In the genomic region with DNA sequence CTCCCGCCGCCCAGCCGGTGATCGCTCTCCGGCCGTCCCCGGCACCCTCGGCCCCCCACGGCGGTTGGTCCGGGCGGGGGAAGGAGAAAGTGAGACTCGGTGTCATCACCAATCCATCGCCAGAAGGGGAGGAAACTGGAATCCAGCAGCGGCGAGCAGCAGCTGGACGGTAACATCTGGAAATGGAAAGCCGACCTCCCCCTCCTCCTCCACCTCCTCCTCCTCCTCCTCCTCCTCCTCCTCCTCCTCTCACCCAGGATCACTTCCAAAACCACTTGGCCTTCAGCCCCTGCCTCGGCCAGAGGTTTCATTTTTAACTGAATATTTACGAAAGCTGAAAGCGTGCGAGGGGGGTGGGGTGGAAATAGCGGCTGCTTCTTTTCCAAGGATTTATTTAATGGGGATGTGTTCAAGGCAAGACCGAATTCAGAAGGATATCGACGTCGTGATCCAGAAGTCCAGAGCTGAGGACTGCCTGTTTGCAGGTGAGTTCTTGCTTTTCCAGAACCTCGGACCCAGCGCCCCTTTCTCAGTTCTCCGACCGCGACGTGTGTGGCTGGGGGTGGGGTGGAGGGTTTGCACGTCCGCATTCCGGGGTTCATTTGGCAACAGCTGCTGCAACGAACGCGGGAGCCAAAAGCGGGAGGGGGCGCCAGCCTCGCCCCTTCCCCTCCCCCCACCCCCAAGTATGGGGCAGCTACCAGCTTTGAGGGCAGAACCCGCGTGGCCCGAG, we compare ENCODE assay signal across 10 cellular contexts. TPM values are rescaled to one million over a fixed set of nuclear protein-coding genes. Genes with fewer than 3 reads are reported as not detected.
DNase-seq lines count a peak whose midpoint lies in the region; ATAC-seq and TF ChIP-seq lines count a peak whose summit lies in the region.
"Not testable (repeated sequence)": the region's sequence is repeated elsewhere in the genome, so short reads cannot be mapped to it uniquely, and the experiment has no call there.
"Had no signal": no experiment of that assay in that cellular context is flagged by ENCODE, and none has a peak within 500 bp of the region (broad histone marks: within the 10 kb centered on the region; RNA-seq: fewer than 3 reads in every experiment).

No MANE protein-coding gene starts in this region.

- DNase-seq in CD4-positive, alpha-beta memory T cell: peak; percentile 28 to 52 (median 31)
- not testable (repeated sequence) for DNase-seq in Karpas-422; esophagus muscularis mucosa (ENCODE audit: extremely low spot score); trophoblast cell
- peak; percentile 34 for DNase-seq in activated B cell treated with CpG ODN at 0.5 μM for 24 hours
- DNase-seq in activated naive CD8-positive, alpha-beta T cell treated with anti-CD3 and anti-CD28 coated beads for 36 hours: peak; percentile 20
- DNase-seq in left lung: peak; percentile 52 to 57
- DNase-seq in substantia nigra (lab: John Stamatoyannopoulos, UW): peak in 6 of 49 donors; percentile 1 to 36 (median 7)

- CTCF ChIA-PET in CD4-positive, alpha-beta memory T cell (lab: Charles Lee; ENCODE audit: partially characterized antibody); activated B cell treated with CpG ODN at 0.5 μM for 24 hours (lab: Charles Lee): not testable (repeated sequence)

- not testable (repeated sequence) for H3K18ac ChIP-seq in trophoblast cell (ENCODE audit: low read length)

- H3K9me2 ChIP-seq in Karpas-422 (replicated peaks; ENCODE audit: insufficient read depth, low read length): not testable (repeated sequence)

- 0% methylated on average over 4 of the region's 45 CpGs for WGBS in esophagus muscularis mucosa
- WGBS in trophoblast cell (ENCODE audit: extremely low coverage, insufficient coverage, insufficient read length): no CpG with 5 or more reads among the region's 45 CpGs

- peak overlapping the region; percentile 76 for H2BK120ac ChIP-seq in trophoblast cell (ENCODE audit: insufficient read depth, low read length, poor library complexity)

- H3K4me3 ChIP-seq in CD4-positive, alpha-beta memory T cell (ENCODE audit: low read length in 2 of 2): peak overlapping the region in 1 of 2 donors; percentile 24
- H3K4me3 ChIP-seq in Karpas-422 (ENCODE audit: low read length) (peak overlapping the region; percentile 50; the same call in 1 of the 2 replicates), esophagus muscularis mucosa (peak overlapping the region; percentile 53 to 62 (median 58)), left lung (peak overlapping the region in 1 of 2 donors; percentile 47), trophoblast cell (ENCODE audit: low read depth, low read length) (peak overlapping the region; percentile 69)

- not testable (repeated sequence) for H4K20me1 ChIP-seq in Karpas-422 (ENCODE audit: insufficient read depth, low read depth, low read length)

- TF ChIP-seq EP300 in esophagus muscularis mucosa (IDR thresholded peaks at IDR 0.05): not testable (repeated sequence)

- peak overlapping the region; percentile 55 for H3K9ac ChIP-seq in Karpas-422 (ENCODE audit: low read length)
- H3K9ac ChIP-seq in trophoblast cell (ENCODE audit: low read length): not testable (repeated sequence)

- intact Hi-C loops in CD4-positive, alpha-beta memory T cell (cut with micrococcal nuclease); activated B cell treated with CpG ODN at 0.5 μM for 24 hours (cut with micrococcal nuclease); esophagus muscularis mucosa (cut with DNase I); left lung (cut with DNase I): not testable (repeated sequence)

- not testable (repeated sequence) for H3K79me1 ChIP-seq in trophoblast cell (ENCODE audit: low read length)

- not testable (repeated sequence) for H3K23ac ChIP-seq in trophoblast cell (ENCODE audit: low read length)

- H4K8ac ChIP-seq in trophoblast cell (ENCODE audit: low read depth, low read length): peak overlapping the region; percentile 38

- H3K27me3 Mint-ChIP-seq in CD4-positive, alpha-beta memory T cell; activated B cell treated with CpG ODN at 0.5 μM for 24 hours; activated naive CD8-positive, alpha-beta T cell treated with anti-CD3 and anti-CD28 coated beads for 36 hours: not testable (repeated sequence)

- not testable (repeated sequence) for H3K4ac ChIP-seq in trophoblast cell (ENCODE audit: low read depth, low read length)

- H2AK5ac ChIP-seq in trophoblast cell (ENCODE audit: low read length): not testable (repeated sequence)

- H2BK12ac ChIP-seq in trophoblast cell (ENCODE audit: low read length): not testable (repeated sequence)

- not testable (repeated sequence) for H3K9me3 ChIP-seq in CD4-positive, alpha-beta memory T cell (ENCODE audit: control insufficient read depth in 1 of 2, low read length in 2 of 2); Karpas-422 (ENCODE audit: low read length); esophagus muscularis mucosa; left lung; trophoblast cell (ENCODE audit: insufficient read depth, low read depth, low read length)

- not testable (repeated sequence) for H3K4me1 ChIP-seq in CD4-positive, alpha-beta memory T cell (ENCODE audit: insufficient read depth, low read length); Karpas-422 (ENCODE audit: low read length); esophagus muscularis mucosa; left lung; trophoblast cell (ENCODE audit: control insufficient read depth in 1 of 2, insufficient read depth in 2 of 2, low read length in 2 of 2)

- H3K27me3 ChIP-seq in CD4-positive, alpha-beta memory T cell (ENCODE audit: insufficient read depth, low read length); Karpas-422 (ENCODE audit: low read length); esophagus muscularis mucosa; left lung; trophoblast cell (ENCODE audit: insufficient read depth, low read length): not testable (repeated sequence)

- not testable (repeated sequence) for TF ChIP-seq CTCF in activated B cell treated with CpG ODN at 0.5 μM for 24 hours (IDR thresholded peaks at IDR 0.05); esophagus muscularis mucosa (IDR thresholded peaks at IDR 0.05); left lung (IDR thresholded peaks at IDR 0.05)

- H3K14ac ChIP-seq in trophoblast cell (ENCODE audit: low read length): not testable (repeated sequence)

- not testable (repeated sequence) for H3K9me3 Mint-ChIP-seq in CD4-positive, alpha-beta memory T cell; activated B cell treated with CpG ODN at 0.5 μM for 24 hours; activated naive CD8-positive, alpha-beta T cell treated with anti-CD3 and anti-CD28 coated beads for 36 hours

- peak overlapping the region; percentile 65 to 93 (median 85) for H3K27ac Mint-ChIP-seq in CD4-positive, alpha-beta memory T cell
- peak overlapping the region; percentile 89 for H3K27ac Mint-ChIP-seq in activated B cell treated with CpG ODN at 0.5 μM for 24 hours
- H3K27ac Mint-ChIP-seq in activated naive CD8-positive, alpha-beta T cell treated with anti-CD3 and anti-CD28 coated beads for 36 hours: peak overlapping the region; percentile 88

- not testable (repeated sequence) for H3K4me1 Mint-ChIP-seq in CD4-positive, alpha-beta memory T cell; activated B cell treated with CpG ODN at 0.5 μM for 24 hours; activated naive CD8-positive, alpha-beta T cell treated with anti-CD3 and anti-CD28 coated beads for 36 hours

- H4K12ac ChIP-seq in trophoblast cell (ENCODE audit: low read depth, low read length): not testable (repeated sequence)

- not testable (repeated sequence) for H3K79me2 ChIP-seq in Karpas-422 (ENCODE audit: low read length); trophoblast cell (ENCODE audit: control insufficient read depth, insufficient read depth, low read length, poor library complexity)

- peak overlapping the region; percentile 73 for H4K91ac ChIP-seq in trophoblast cell (ENCODE audit: low read depth, low read length)

- peak overlapping the region; percentile 77 to 88 (median 83) for H3K4me3 Mint-ChIP-seq in CD4-positive, alpha-beta memory T cell
- peak overlapping the region; percentile 83 for H3K4me3 Mint-ChIP-seq in activated B cell treated with CpG ODN at 0.5 μM for 24 hours
- peak overlapping the region; percentile 79 for H3K4me3 Mint-ChIP-seq in activated naive CD8-positive, alpha-beta T cell treated with anti-CD3 and anti-CD28 coated beads for 36 hours

- H3K36me3 ChIP-seq in CD4-positive, alpha-beta memory T cell (ENCODE audit: insufficient read depth, low read length); Karpas-422 (ENCODE audit: insufficient read depth, low read length); esophagus muscularis mucosa; left lung; trophoblast cell (ENCODE audit: control insufficient read depth in 1 of 2, insufficient read depth in 2 of 2, low read length in 2 of 2): not testable (repeated sequence)

- H3K4me2 ChIP-seq in Karpas-422 (ENCODE audit: low read depth, low read length, poor library complexity, severe bottlenecking): peak overlapping the region; percentile 40
- H3K4me2 ChIP-seq in trophoblast cell (ENCODE audit: low read length): peak overlapping the region; percentile 61

- not testable (repeated sequence) for H2AFZ ChIP-seq in Karpas-422 (ENCODE audit: low read length); trophoblast cell (ENCODE audit: insufficient read depth, low read length, poor library complexity)

- POLR2A ChIA-PET in CD4-positive, alpha-beta memory T cell (lab: Charles Lee; ENCODE audit: partially characterized antibody); activated B cell treated with CpG ODN at 0.5 μM for 24 hours (lab: Charles Lee): not testable (repeated sequence)

- peak overlapping the region; percentile 79 for H2BK5ac ChIP-seq in trophoblast cell (ENCODE audit: low read depth, low read length, poor library complexity)

- not testable (repeated sequence) for ATAC-seq in activated B cell treated with CpG ODN at 0.5 μM for 24 hours (ENCODE audit: low read depth); left lung

- H3K27ac ChIP-seq in CD4-positive, alpha-beta memory T cell (ENCODE audit: low read depth, low read length): peak overlapping the region; percentile 76
- not testable (repeated sequence) for H3K27ac ChIP-seq in Karpas-422 (ENCODE audit: low read length)
- peak overlapping the region; percentile 60 to 86 (median 72) for H3K27ac ChIP-seq in esophagus muscularis mucosa (replicated peaks in 1 of 4)
- peak overlapping the region in 1 of 2 donors; percentile 86 for H3K27ac ChIP-seq in left lung
- H3K27ac ChIP-seq in trophoblast cell (ENCODE audit: low read depth, low read length): peak overlapping the region; percentile 78
- peak overlapping the region; percentile 30 for H3K27ac ChIP-seq in substantia nigra (ENCODE audit: low read depth, low read length, poor library complexity, severe bottlenecking)

- H3K36me3 Mint-ChIP-seq in CD4-positive, alpha-beta memory T cell; activated B cell treated with CpG ODN at 0.5 μM for 24 hours (ENCODE audit: low read depth); activated naive CD8-positive, alpha-beta T cell treated with anti-CD3 and anti-CD28 coated beads for 36 hours: not testable (repeated sequence)

- TF ChIP-seq POLR2A in esophagus muscularis mucosa (IDR thresholded peaks at IDR 0.05; ENCODE audit: low read depth): not testable (repeated sequence)

RNA-seq across cellular contexts. Expression of a gene that starts 23.6 kb away (rescaled TPM):
- 1 to 10 TPM in 1 of 2 experiments, not detected in 1; 3.4 TPM for total RNA-seq in CD4-positive, alpha-beta memory T cell
- under 1 TPM in 1 of 2 donors, not detected in 1; 0.68 TPM for polyA plus RNA-seq in CD4-positive, alpha-beta memory T cell
- not detected in 2 replicates for total RNA-seq in Karpas-422 (2014; rRNA removed; shearing (Covaris generic); ENCODE audit: low replicate concordance)
- 0.42 TPM in 1 of 2 replicates, not detected in the other for total RNA-seq in activated B cell treated with CpG ODN at 0.5 μM for 24 hours
- total RNA-seq in activated naive CD8-positive, alpha-beta T cell treated with anti-CD3 and anti-CD28 coated beads for 36 hours: not detected
- under 1 TPM in 1 of 4 donors, not detected in 3; 0.83 TPM for total RNA-seq in esophagus muscularis mucosa
- total RNA-seq in left lung: 1 to 10 TPM in 1 of 2 donors, under 1 TPM in 1; 0.60 to 1.0 TPM
- polyA plus RNA-seq in trophoblast cell (2013): not detected in 2 replicates
- total RNA-seq: dermis blood vessel endothelial cell, mesenteric fat pad had no signal
